ENCODE assay signal across 20 cellular contexts in genomic region chr7:157373493-157373892, GRCh38. TPM values are rescaled to one million over a fixed set of nuclear protein-coding genes. Genes with fewer than 3 reads are reported as not detected.
DNase-seq lines count a peak whose midpoint lies in the region; ATAC-seq and TF ChIP-seq lines count a peak whose summit lies in the region.
"Had no signal": no experiment of that assay in that cellular context is flagged by ENCODE, and none has a peak within 500 bp of the region (broad histone marks: within the 10 kb centered on the region; RNA-seq: fewer than 3 reads in every experiment).

No MANE protein-coding gene starts in this region.

- ATAC-seq in gastrocnemius medialis (no peak), aorta (ENCODE audit: low FRiP score) (no peak)

- peaks cover 89% of the 10 kb centered on the region for H3K36me3 Mint-ChIP-seq in activated T-cell treated with anti-CD3 and anti-CD28 coated beads, Interleukin-2, amount 50 U/mL, for 24 hours (ENCODE audit: low read depth)
- H3K36me3 Mint-ChIP-seq in IgD-negative memory B cell (peaks cover 4% of the 10 kb centered on the region), endothelial cell (ENCODE audit: low read depth, unreplicated experiment) (peaks cover 59% of the 10 kb centered on the region)

- WGBS in aorta, 2 donors: 96 to 97% methylated on average over 7 of the region's 7 CpGs

- H3K27me3 Mint-ChIP-seq in activated T-cell treated with anti-CD3 and anti-CD28 coated beads, Interleukin-2, amount 50 U/mL, for 24 hours: no peaks in the 10 kb centered on the region
- no peaks in the 10 kb centered on the region for H3K27me3 Mint-ChIP-seq in IgD-negative memory B cell
- peaks cover 17% of the 10 kb centered on the region for H3K27me3 Mint-ChIP-seq in endothelial cell (ENCODE audit: unreplicated experiment)

- intact Hi-C loops in gastrocnemius medialis (cut with DNase I; ENCODE audit: low total_unique reads): no loop called here
- intact Hi-C loops in aorta (cut with DNase I): no loop called here

- no peak overlapping the region for H3K4me3 Mint-ChIP-seq in activated T-cell treated with anti-CD3 and anti-CD28 coated beads, Interleukin-2, amount 50 U/mL, for 24 hours
- H3K4me3 Mint-ChIP-seq in IgD-negative memory B cell (no peak overlapping the region), endothelial cell (ENCODE audit: unreplicated experiment) (peak overlapping the region; percentile 60)
- H3K4me3 Mint-ChIP-seq: neural progenitor cell had no signal

- H3K9me3 Mint-ChIP-seq in activated T-cell treated with anti-CD3 and anti-CD28 coated beads, Interleukin-2, amount 50 U/mL, for 24 hours: no peaks in the 10 kb centered on the region
- H3K9me3 Mint-ChIP-seq in IgD-negative memory B cell (no peaks in the 10 kb centered on the region), endothelial cell (ENCODE audit: unreplicated experiment) (no peaks in the 10 kb centered on the region)
- H3K9me3 Mint-ChIP-seq: neural progenitor cell had no signal

- peaks cover 0 to 49% of the 10 kb centered on the region in 2 donors for H3K36me3 ChIP-seq in gastrocnemius medialis
- H3K36me3 ChIP-seq in aorta (ENCODE audit: control insufficient read depth in 1 of 2, insufficient read depth in 2 of 2, low read length in 1 of 2): peaks cover 5 to 12% of the 10 kb centered on the region in 2 donors

- TF ChIP-seq POLR2A in gastrocnemius medialis (IDR thresholded peaks at IDR 0.05): no peak

- no peak for DNase-seq in activated T-cell treated with anti-CD3 and anti-CD28 coated beads, Interleukin-2, amount 50 U/mL, for 24 hours
- no peak for DNase-seq in activated T-cell treated with anti-CD3 and anti-CD28 coated beads, Interleukin-2, amount 50 U/mL, for 48 hours
- DNase-seq in endothelial cell (ENCODE audit: low spot score): no peak
- no peak for DNase-seq in gastrocnemius medialis
- no peak for DNase-seq in AG08396 (ENCODE audit: low spot score)
- DNase-seq in aorta: no peak
- DNase-seq in NK-92 treated with Interleukin-12 subunit alpha and Interleukin-12 subunit beta, amount 100 ng/mL, for 24 hours (lab: John Stamatoyannopoulos, UW): no peak
- DNase-seq: activated gamma-delta T cell; anterior cingulate cortex; cerebellar nuclear complex; DMS 273 treated with DMSO at 0.1 percent for 48 hours; NCI-H1092 treated with DMSO at 0.1 percent for 48 hours; NCI-H2081 treated with DMSO at 0.1 percent for 48 hours; spleen; stimulated activated CD4-positive, alpha-beta T cell treated with anti-CD3 and anti-CD28 coated beads, Interleukin-4, amount 100 ng/mL, for 24 hours; substantia nigra; WERI-Rb-1 had no signal

- TF ChIP-seq CTCF in endothelial cell (IDR thresholded peaks at IDR 0.05; ENCODE audit: unreplicated experiment): no peak
- TF ChIP-seq CTCF in gastrocnemius medialis (IDR thresholded peaks at IDR 0.05 in 4 of 5, conservative IDR thresholded peaks at IDR 0.05 in 1 of 5): no peak

- H3K27me3 ChIP-seq in gastrocnemius medialis (no peaks in the 10 kb centered on the region), aorta (ENCODE audit: control insufficient read depth in 1 of 2, insufficient read depth in 2 of 2, low read length in 1 of 2) (no peaks in the 10 kb centered on the region)
- H3K27me3 ChIP-seq: BLaER1 treated with 17β-estradiol and CSF1 and Interleukin-3, amounts not matched to agents 10 nM and 100 nM; neural progenitor cell; spleen had no signal

- H3K27ac ChIP-seq in gastrocnemius medialis (peak overlapping the region in 3 of 4 donors; percentile 10 to 74 (median 28)), aorta (ENCODE audit: low read depth in 1 of 2, low read length in 2 of 2) (no peak overlapping the region)
- H3K27ac ChIP-seq: neural progenitor cell, spleen, WERI-Rb-1 had no signal

- in situ Hi-C loops in gastrocnemius medialis (cut with MboI; ENCODE audit: low sequenced_read_pairs in 4 of 4): no loop called here

- H3K4me1 Mint-ChIP-seq in activated T-cell treated with anti-CD3 and anti-CD28 coated beads, Interleukin-2, amount 50 U/mL, for 24 hours (ENCODE audit: low read depth): peaks cover 63% of the 10 kb centered on the region
- peaks cover 8 to 23% (median 10%) of the 10 kb centered on the region in 3 donors for H3K4me1 Mint-ChIP-seq in IgD-negative memory B cell
- peaks cover 30% of the 10 kb centered on the region for H3K4me1 Mint-ChIP-seq in endothelial cell (ENCODE audit: unreplicated experiment)

- H3K4me3 ChIP-seq in gastrocnemius medialis: no peak overlapping the region
- H3K4me3 ChIP-seq in aorta (ENCODE audit: low read length in 2 of 2): no peak overlapping the region
- H3K4me3 ChIP-seq: BLaER1 treated with 17β-estradiol and CSF1 and Interleukin-3, amounts not matched to agents 10 nM and 100 nM; neural progenitor cell; spleen had no signal

- peaks cover 36 to 38% of the 10 kb centered on the region in 2 donors for H3K4me1 ChIP-seq in gastrocnemius medialis
- peaks cover 0 to 5% of the 10 kb centered on the region in 2 donors for H3K4me1 ChIP-seq in aorta (ENCODE audit: control insufficient read depth in 1 of 2, insufficient read depth in 2 of 2, low read length in 2 of 2)
- H3K4me1 ChIP-seq: neural progenitor cell had no signal

- no peaks in the 10 kb centered on the region for H3K9me3 ChIP-seq in gastrocnemius medialis
- H3K9me3 ChIP-seq in aorta (ENCODE audit: control insufficient read depth, low read length): no peaks in the 10 kb centered on the region
- H3K9me3 ChIP-seq: BLaER1 treated with 17β-estradiol and CSF1 and Interleukin-3, amounts not matched to agents 10 nM and 100 nM; spleen had no signal

- peak overlapping the region; percentile 60 for H3K27ac Mint-ChIP-seq in activated T-cell treated with anti-CD3 and anti-CD28 coated beads, Interleukin-2, amount 50 U/mL, for 24 hours
- H3K27ac Mint-ChIP-seq in IgD-negative memory B cell: peak overlapping the region in 2 of 3 donors; percentile 35 to 82
- peak overlapping the region; percentile 49 for H3K27ac Mint-ChIP-seq in endothelial cell (ENCODE audit: unreplicated experiment)
- H3K27ac Mint-ChIP-seq: neural progenitor cell had no signal

RNA-seq across cellular contexts. Expression of gene DNAJB6, which starts 36.7 kb away (rescaled TPM):
- 106 TPM for polyA plus RNA-seq in IgD-negative memory B cell
- total RNA-seq in endothelial cell (ENCODE audit: unreplicated experiment): 155 TPM
- 100 to 1,000 TPM; 130 to 269 (median 188) TPM for total RNA-seq in gastrocnemius medialis
- total RNA-seq in aorta: 100 to 1,000 TPM; 130 to 143 TPM
- polyA plus RNA-seq in aorta: 100 to 1,000 TPM; 118 to 126 TPM

Comparison
In these comparisons a context has a peak if more than half of its experiments do, and no peak if none do; other contexts are left out.
1. H3K27ac ChIP-seq: peak in gastrocnemius medialis (3 of 4); none in aorta (0 of 2).
2. Peak in every context shown above with its lines, with median percentiles within 50 percentile points of each other: H3K27ac Mint-ChIP-seq.